ENCODE assay signal across 20 cellular contexts in the genomic region with DNA sequence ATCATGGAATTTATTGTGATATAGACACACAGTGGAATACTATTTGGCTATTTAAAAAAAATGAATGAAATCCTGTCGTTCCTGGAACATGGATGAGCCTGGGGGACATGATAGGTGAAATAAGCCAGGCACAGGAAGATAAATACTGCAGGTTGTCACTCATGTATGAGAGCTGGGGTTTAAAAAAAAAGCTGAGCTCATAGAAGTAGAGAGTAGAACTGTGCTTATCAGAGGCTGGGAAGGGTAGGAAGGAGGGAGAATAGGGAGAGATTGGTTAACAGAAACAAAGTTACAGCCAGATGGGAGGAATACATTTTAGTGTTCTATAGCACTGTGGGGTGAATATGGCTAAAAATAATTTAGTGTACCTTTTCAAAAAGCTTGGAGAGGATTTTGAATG.
DNase-seq lines count a peak whose midpoint lies in the region; ATAC-seq and TF ChIP-seq lines count a peak whose summit lies in the region.
"Had no signal": no experiment of that assay in that cellular context is flagged by ENCODE, and none has a peak within 500 bp of the region (broad histone marks: within the 10 kb centered on the region; RNA-seq: fewer than 3 reads in every experiment).

No MANE protein-coding gene starts in this region.

- peaks cover 33% of the 10 kb centered on the region for H3K4me1 Mint-ChIP-seq in stimulated activated memory B cell treated with anti-CD40 and anti-IgM and Interleukin-4, amounts not matched to agents 10 μg/mL and 1 μg/mL and 100 μg/mL, for 72 hours
- H3K4me1 Mint-ChIP-seq: CD4-positive, alpha-beta memory T cell; H9 had no signal

- H3K36me3 Mint-ChIP-seq in stimulated activated memory B cell treated with anti-CD40 and anti-IgM and Interleukin-4, amounts not matched to agents 10 μg/mL and 1 μg/mL and 100 μg/mL, for 72 hours = peaks cover 9% of the 10 kb centered on the region
- H3K36me3 Mint-ChIP-seq: CD4-positive, alpha-beta memory T cell had no signal

- peaks cover 8% of the 10 kb centered on the region for H3K9me3 Mint-ChIP-seq in stimulated activated memory B cell treated with anti-CD40 and anti-IgM and Interleukin-4, amounts not matched to agents 10 μg/mL and 1 μg/mL and 100 μg/mL, for 72 hours
- H3K9me3 Mint-ChIP-seq: CD4-positive, alpha-beta memory T cell; GM23338; H9 had no signal

- H3K4me3 Mint-ChIP-seq in stimulated activated memory B cell treated with anti-CD40 and anti-IgM and Interleukin-4, amounts not matched to agents 10 μg/mL and 1 μg/mL and 100 μg/mL, for 72 hours = no peak overlapping the region
- H3K4me3 Mint-ChIP-seq: CD4-positive, alpha-beta memory T cell; GM23338; H9 had no signal

- no peak overlapping the region for H3K4me3 ChIP-seq in left ventricle myocardium inferior
- H3K4me3 ChIP-seq: A549, GM23338 had no signal

- no peak overlapping the region for H3K27ac ChIP-seq in left ventricle myocardium inferior (replicated peaks)
- H3K27ac ChIP-seq: A549 had no signal

- no peaks in the 10 kb centered on the region for H3K27me3 ChIP-seq in left ventricle myocardium inferior (ENCODE audit: low read depth)

- H3K4me1 ChIP-seq in left ventricle myocardium inferior = no peaks in the 10 kb centered on the region
- H3K4me1 ChIP-seq: A549 had no signal

- intact Hi-C loops in Right ventricle myocardium superior (cut with DNase I) (no loop called here), left ventricle myocardium inferior (cut with micrococcal nuclease) (no loop called here), left cardiac atrium (cut with DNase I) (no loop called here)

- H3K27ac Mint-ChIP-seq in stimulated activated memory B cell treated with anti-CD40 and anti-IgM and Interleukin-4, amounts not matched to agents 10 μg/mL and 1 μg/mL and 100 μg/mL, for 72 hours = peak overlapping the region; percentile 91
- H3K27ac Mint-ChIP-seq: CD4-positive, alpha-beta memory T cell; GM23338; H9 had no signal

- no peaks in the 10 kb centered on the region for H3K36me3 ChIP-seq in left ventricle myocardium inferior

- H3K9me3 ChIP-seq in left ventricle myocardium inferior (replicated peaks) = no peaks in the 10 kb centered on the region
- H3K9me3 ChIP-seq: A549 had no signal

- no peak for DNase-seq in Right ventricle myocardium superior
- DNase-seq in left ventricle myocardium inferior = no peak
- no peak for DNase-seq in left cardiac atrium
- no peak for DNase-seq in NCI-H1092 (lab: John Stamatoyannopoulos, UW)
- DNase-seq in iPS-NIHi11 (ENCODE audit: low spot score) = no peak
- DNase-seq: 8988T; ACHN; AML-193; C1 segment of cervical spinal cord; Calu3; CD4-positive, alpha-beta memory T cell; COR-L47; DMS53; DMS79 treated with DMSO at 0.1 percent for 48 hours; GF-D8; H9 had no signal

- TF ChIP-seq CTCF in left ventricle myocardium inferior (IDR thresholded peaks at IDR 0.05; ENCODE audit: borderline replicate concordance) = no peak

- H3K27me3 Mint-ChIP-seq in stimulated activated memory B cell treated with anti-CD40 and anti-IgM and Interleukin-4, amounts not matched to agents 10 μg/mL and 1 μg/mL and 100 μg/mL, for 72 hours = no peaks in the 10 kb centered on the region

- ATAC-seq in Right ventricle myocardium superior (ENCODE audit: poor library complexity) (peak; percentile 65), left cardiac atrium (peak; percentile 54 to 55)
- no peak for ATAC-seq in stimulated activated memory B cell treated with anti-CD40 and anti-IgM and Interleukin-4, amounts not matched to agents 10 μg/mL and 1 μg/mL and 100 μg/mL, for 72 hours
- ATAC-seq: A549, GM23338, HCT116 had no signal
